23 cellular contexts compared by ENCODE assay signal in genomic region chr4:142449771-142450373, GRCh38.
"Had no signal": no experiment of that assay in that cellular context is flagged by ENCODE, and none has a peak within 500 bp of the region (broad histone marks: within the 10 kb centered on the region; RNA-seq: fewer than 3 reads in every experiment).

No MANE protein-coding gene starts in this region.

- H3K4me3 ChIP-seq: colonic mucosa, dorsolateral prefrontal cortex, esophagus muscularis mucosa, gastrocnemius medialis, lower lobe of right lung, spleen, tibial nerve had no signal

- H3K27ac Mint-ChIP-seq: activated CD4-positive, alpha-beta T cell treated with anti-CD3 and anti-CD28 coated beads, Interleukin-2, amount 10 ng/mL, durations not matched to agents 7 days and 5 days; activated CD8-positive, alpha-beta memory T cell treated with anti-CD3 and anti-CD28 coated beads, Interleukin-2, amount 10 ng/mL, durations not matched to agents 7 days and 5 days; activated CD8-positive, alpha-beta T cell treated with anti-CD3 and anti-CD28 coated beads for 36 hours; activated naive CD4-positive, alpha-beta T cell treated with anti-CD3 and anti-CD28 coated beads, Interleukin-2, amount 50 U/mL, for 24 hours; activated T-helper 1 cell treated with anti-CD3 and anti-CD28 coated beads, Interleukin-12 subunit alpha, Interleukin-12 subunit beta, Interleukin-2, Interleukin-4 antibody, amounts not matched to agents 30 ng/mL and 10 ng/mL and 1 ng/mL, durations not matched to agents 14 hours and 24 hours and 36 hours; stimulated activated naive CD8-positive, alpha-beta T cell treated with anti-CD3 and anti-CD28 coated beads, Interleukin-15, Interleukin-2, amounts not matched to agents 100 ng/mL and 50 ng/mL, for 24 hours had no signal

- ATAC-seq: activated CD8-positive, alpha-beta memory T cell treated with anti-CD3 and anti-CD28 coated beads, Interleukin-2, amount 10 ng/mL, durations not matched to agents 7 days and 5 days; activated CD8-positive, alpha-beta T cell treated with anti-CD3 and anti-CD28 coated beads for 36 hours; effector memory CD8-positive, alpha-beta T cell; gastrocnemius medialis had no signal

- DNase-seq: activated CD4-positive, alpha-beta T cell treated with anti-CD3 and anti-CD28 coated beads, Interleukin-2, amount 10 ng/mL, durations not matched to agents 7 days and 5 days; activated CD4-positive, CD25-positive, alpha-beta regulatory T cell treated with anti-CD3 and anti-CD28 coated beads, Interleukin-2, amount 50 U/mL, for 72 hours; activated CD8-positive, alpha-beta memory T cell treated with anti-CD3 and anti-CD28 coated beads, Interleukin-2, amount 10 ng/mL, durations not matched to agents 7 days and 5 days; activated CD8-positive, alpha-beta T cell treated with anti-CD3 and anti-CD28 coated beads for 36 hours; activated gamma-delta T cell treated with Interleukin-2 at 50 U/mL for 16 hours; activated T-cell treated with anti-CD3 and anti-CD28 coated beads for 4 hours; colonic mucosa; dorsolateral prefrontal cortex; effector memory CD8-positive, alpha-beta T cell; gastrocnemius medialis; lower lobe of right lung; naive B cell; nucleus accumbens; spleen; stimulated activated CD4-positive, alpha-beta T cell treated with anti-CD3 and anti-CD28 coated beads, Interleukin-4, amount 100 ng/mL, for 1 hour; T-helper 1 cell; WERI-Rb-1 had no signal

- H3K4me3 Mint-ChIP-seq: activated CD4-positive, alpha-beta T cell treated with anti-CD3 and anti-CD28 coated beads, Interleukin-2, amount 10 ng/mL, durations not matched to agents 7 days and 5 days; activated CD8-positive, alpha-beta memory T cell treated with anti-CD3 and anti-CD28 coated beads, Interleukin-2, amount 10 ng/mL, durations not matched to agents 7 days and 5 days; activated CD8-positive, alpha-beta T cell treated with anti-CD3 and anti-CD28 coated beads for 36 hours; activated naive CD4-positive, alpha-beta T cell treated with anti-CD3 and anti-CD28 coated beads, Interleukin-2, amount 50 U/mL, for 24 hours; activated T-helper 1 cell treated with anti-CD3 and anti-CD28 coated beads, Interleukin-12 subunit alpha, Interleukin-12 subunit beta, Interleukin-2, Interleukin-4 antibody, amounts not matched to agents 30 ng/mL and 10 ng/mL and 1 ng/mL, durations not matched to agents 14 hours and 24 hours and 36 hours; central memory CD8-positive, alpha-beta T cell; effector memory CD8-positive, alpha-beta T cell; naive B cell; stimulated activated naive CD8-positive, alpha-beta T cell treated with anti-CD3 and anti-CD28 coated beads, Interleukin-15, Interleukin-2, amounts not matched to agents 100 ng/mL and 50 ng/mL, for 24 hours had no signal

- H3K9me3 Mint-ChIP-seq: activated CD4-positive, alpha-beta T cell treated with anti-CD3 and anti-CD28 coated beads, Interleukin-2, amount 10 ng/mL, durations not matched to agents 7 days and 5 days; activated CD8-positive, alpha-beta T cell treated with anti-CD3 and anti-CD28 coated beads for 36 hours; activated T-helper 1 cell treated with anti-CD3 and anti-CD28 coated beads, Interleukin-12 subunit alpha, Interleukin-12 subunit beta, Interleukin-2, Interleukin-4 antibody, amounts not matched to agents 30 ng/mL and 10 ng/mL and 1 ng/mL, durations not matched to agents 14 hours and 24 hours and 36 hours; central memory CD8-positive, alpha-beta T cell; effector memory CD8-positive, alpha-beta T cell; naive B cell; stimulated activated naive CD8-positive, alpha-beta T cell treated with anti-CD3 and anti-CD28 coated beads, Interleukin-15, Interleukin-2, amounts not matched to agents 100 ng/mL and 50 ng/mL, for 24 hours had no signal

- H3K36me3 Mint-ChIP-seq: activated CD8-positive, alpha-beta memory T cell treated with anti-CD3 and anti-CD28 coated beads, Interleukin-2, amount 10 ng/mL, durations not matched to agents 7 days and 5 days; naive B cell had no signal

- H3K27me3 ChIP-seq: colonic mucosa, dorsolateral prefrontal cortex, esophagus muscularis mucosa, gastrocnemius medialis, spleen, tibial nerve had no signal

- H3K9me3 ChIP-seq: colonic mucosa, esophagus muscularis mucosa, gastrocnemius medialis, lower lobe of right lung, spleen, tibial nerve had no signal

- H3K4me1 Mint-ChIP-seq: activated CD8-positive, alpha-beta memory T cell treated with anti-CD3 and anti-CD28 coated beads, Interleukin-2, amount 10 ng/mL, durations not matched to agents 7 days and 5 days; central memory CD8-positive, alpha-beta T cell; naive B cell had no signal

- H3K36me3 ChIP-seq: colonic mucosa, esophagus muscularis mucosa, gastrocnemius medialis, lower lobe of right lung, spleen, tibial nerve, WERI-Rb-1 had no signal

- H3K27ac ChIP-seq: colonic mucosa, dorsolateral prefrontal cortex, esophagus muscularis mucosa, gastrocnemius medialis, lower lobe of right lung, spleen, tibial nerve, WERI-Rb-1 had no signal

- H3K4me1 ChIP-seq: colonic mucosa, gastrocnemius medialis, lower lobe of right lung, spleen, tibial nerve had no signal

- H3K27me3 Mint-ChIP-seq: activated CD4-positive, alpha-beta T cell treated with anti-CD3 and anti-CD28 coated beads, Interleukin-2, amount 10 ng/mL, durations not matched to agents 7 days and 5 days; activated CD8-positive, alpha-beta memory T cell treated with anti-CD3 and anti-CD28 coated beads, Interleukin-2, amount 10 ng/mL, durations not matched to agents 7 days and 5 days; activated CD8-positive, alpha-beta T cell treated with anti-CD3 and anti-CD28 coated beads for 36 hours; activated naive CD4-positive, alpha-beta T cell treated with anti-CD3 and anti-CD28 coated beads, Interleukin-2, amount 50 U/mL, for 24 hours; central memory CD8-positive, alpha-beta T cell; effector memory CD8-positive, alpha-beta T cell; naive B cell; stimulated activated naive CD8-positive, alpha-beta T cell treated with anti-CD3 and anti-CD28 coated beads, Interleukin-15, Interleukin-2, amounts not matched to agents 100 ng/mL and 50 ng/mL, for 24 hours had no signal
